Comparison of ENCODE assay signal across 23 cellular contexts in the genomic region with DNA sequence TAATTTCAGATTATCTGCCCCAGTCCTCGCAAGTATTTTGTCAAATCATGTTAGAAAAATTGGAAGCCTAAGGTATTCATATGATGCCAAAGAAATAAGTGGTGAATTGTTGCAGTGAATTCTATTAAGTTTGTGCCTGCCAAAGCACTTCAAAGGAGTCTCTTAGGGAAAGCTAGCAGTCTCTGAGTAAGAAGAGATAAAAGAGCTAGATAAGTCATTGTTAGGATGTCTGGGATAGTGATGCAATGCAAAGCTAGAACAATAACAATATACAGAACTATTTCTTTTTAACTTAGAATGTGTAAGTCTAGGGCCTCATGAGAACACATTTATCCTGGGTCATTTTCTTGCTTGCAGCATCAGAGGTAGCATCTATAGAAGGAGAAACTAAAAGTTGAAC.
"Had no signal": no experiment of that assay in that cellular context is flagged by ENCODE, and none has a peak within 500 bp of the region (broad histone marks: within the 10 kb centered on the region; RNA-seq: fewer than 3 reads in every experiment).

No MANE protein-coding gene starts in this region.

- DNase-seq: activated CD4-positive, alpha-beta T cell treated with anti-CD3 and anti-CD28 coated beads, Interleukin-2, amount 10 ng/mL, durations not matched to agents 7 days and 5 days; activated CD8-positive, alpha-beta memory T cell treated with anti-CD3 and anti-CD28 coated beads for 24 hours; activated gamma-delta T cell treated with Interleukin-2 at 50 U/mL for 16 hours; amniotic stem cell; body of pancreas; central memory CD4-positive, alpha-beta T cell; colonic mucosa; gastrocnemius medialis; heart right ventricle; immature natural killer cell; mesenchymal stem cell; naive thymus-derived CD4-positive, alpha-beta T cell; ovary; psoas muscle; right cardiac atrium; small intestine; stimulated activated CD4-positive, alpha-beta T cell treated with anti-CD3 and anti-CD28 coated beads, Interleukin-15, amount 100 ng/mL, for 24 hours; stimulated activated CD4-positive, alpha-beta T cell treated with anti-CD3 and anti-CD28 coated beads, Interleukin-2, amount 100 ng/mL, for 48 hours; T-helper 1 cell; T-helper 9 cell; upper lobe of left lung had no signal

- H3K27me3 ChIP-seq: body of pancreas, colonic mucosa, gastrocnemius medialis, heart right ventricle, ovary, upper lobe of left lung had no signal

- FAIRE-seq: small intestine had no signal

- H3K36me3 ChIP-seq: colonic mucosa, ovary had no signal

- H3K4me3 ChIP-seq: body of pancreas, colonic mucosa, gastrocnemius medialis, heart right ventricle, ovary, psoas muscle, upper lobe of left lung had no signal

- H3K4me1 ChIP-seq: colonic mucosa, upper lobe of left lung had no signal

- H3K27ac ChIP-seq: body of pancreas, colonic mucosa, gastrocnemius medialis, heart right ventricle, ovary, psoas muscle, upper lobe of left lung had no signal

- ATAC-seq: activated CD4-positive, CD25-positive, alpha-beta regulatory T cell treated with anti-CD3 and anti-CD28 coated beads, Interleukin-2, amount 50 U/mL, for 24 hours; activated naive CD4-positive, alpha-beta T cell treated with anti-CD3 and anti-CD28 coated beads, Interleukin-2, amount 50 U/mL, for 72 hours; body of pancreas; gastrocnemius medialis; heart right ventricle; naive thymus-derived CD4-positive, alpha-beta T cell; psoas muscle; right cardiac atrium had no signal

- H3K9me3 ChIP-seq: body of pancreas, colonic mucosa, gastrocnemius medialis, heart right ventricle, ovary, psoas muscle, upper lobe of left lung had no signal
